ENCODE assay signal across 1 cellular context in the genomic region with DNA sequence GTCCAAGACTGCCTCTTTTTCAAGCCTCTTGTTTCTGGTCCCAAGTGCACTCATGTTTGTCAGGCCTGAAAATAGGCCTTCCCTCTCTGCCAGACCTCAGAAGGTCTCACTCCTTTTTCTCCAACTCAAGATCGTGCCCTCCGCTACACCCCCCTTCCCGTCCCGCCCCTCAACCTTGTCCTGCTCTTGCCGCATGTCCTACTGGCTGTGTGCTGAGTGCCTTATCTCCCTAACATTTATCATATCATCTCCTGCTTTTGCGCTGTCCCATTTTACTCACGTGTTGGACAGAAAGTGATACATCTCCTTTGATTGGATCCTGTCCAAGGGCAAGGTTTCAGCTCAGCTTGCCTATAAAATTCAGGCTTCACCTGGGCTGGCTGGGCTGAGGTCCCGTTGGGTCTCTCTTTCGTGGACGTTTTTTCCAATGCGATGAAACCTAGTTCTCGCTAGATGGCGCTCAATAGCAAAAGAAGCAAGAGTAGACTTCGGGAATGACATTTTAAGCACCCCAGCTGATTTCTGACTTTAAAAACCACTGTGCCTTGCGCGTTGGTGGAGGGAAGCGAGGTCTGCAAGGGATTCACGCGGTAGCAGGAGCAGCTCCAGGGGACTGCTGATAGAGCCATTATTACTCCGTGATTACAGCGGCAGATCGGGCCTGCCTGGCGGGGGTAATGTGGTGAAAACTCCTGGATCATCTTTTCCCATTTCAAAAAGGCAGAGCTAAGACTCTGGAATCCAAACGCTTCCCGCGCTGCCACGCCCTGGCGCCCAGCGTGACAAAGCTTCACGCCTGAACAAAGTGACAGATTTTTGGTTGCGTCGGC.
TF ChIP-seq lines count a peak whose summit lies in the region.

No MANE protein-coding gene starts in this region.

TF ChIP-seq in HEK293, 187 proteins besides CTCF, POLR2A, EP300 and RAD21 (continued from another document):
- TF ChIP-seq, protein P1, sequence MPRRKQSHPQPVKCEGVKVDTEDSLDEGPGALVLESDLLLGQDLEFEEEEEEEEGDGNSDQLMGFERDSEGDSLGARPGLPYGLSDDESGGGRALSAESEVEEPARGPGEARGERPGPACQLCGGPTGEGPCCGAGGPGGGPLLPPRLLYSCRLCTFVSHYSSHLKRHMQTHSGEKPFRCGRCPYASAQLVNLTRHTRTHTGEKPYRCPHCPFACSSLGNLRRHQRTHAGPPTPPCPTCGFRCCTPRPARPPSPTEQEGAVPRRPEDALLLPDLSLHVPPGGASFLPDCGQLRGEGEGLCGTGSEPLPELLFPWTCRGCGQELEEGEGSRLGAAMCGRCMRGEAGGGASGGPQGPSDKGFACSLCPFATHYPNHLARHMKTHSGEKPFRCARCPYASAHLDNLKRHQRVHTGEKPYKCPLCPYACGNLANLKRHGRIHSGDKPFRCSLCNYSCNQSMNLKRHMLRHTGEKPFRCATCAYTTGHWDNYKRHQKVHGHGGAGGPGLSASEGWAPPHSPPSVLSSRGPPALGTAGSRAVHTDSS (tag by site-specific recombination; IDR thresholded peaks at IDR 0.05) = no peak
- TF ChIP-seq ZNF473 (tag by site-specific recombination; IDR thresholded peaks at IDR 0.05) (no peak), ZNF248 (tag by site-specific recombination; IDR thresholded peaks at IDR 0.05) (no peak), ZNF558 (tag by site-specific recombination; IDR thresholded peaks at IDR 0.05) (no peak), ZBTB49 (tag by site-specific recombination; IDR thresholded peaks at IDR 0.05; ENCODE audit: low read depth) (no peak), ZIC2 (tag by site-specific recombination; IDR thresholded peaks at IDR 0.05) (0 out of 2 replicates have a peak, but pooled peaks have one; percentile 7), ZNF174 (tag by site-specific recombination; IDR thresholded peaks at IDR 0.05) (no peak), ZNF175 (tag by site-specific recombination; IDR thresholded peaks at IDR 0.05) (no peak), ZNF362 (tag by site-specific recombination; IDR thresholded peaks at IDR 0.05) (no peak), ZNF23 (tag by site-specific recombination; IDR thresholded peaks at IDR 0.05; ENCODE audit: borderline replicate concordance) (no peak), IKZF3 (tag by site-specific recombination; IDR thresholded peaks at IDR 0.05) (no peak), SETDB1 (IDR thresholded peaks at IDR 0.05; ENCODE audit: insufficient read length, low read length) (no peak), ZNF768 (tag by site-specific recombination; IDR thresholded peaks at IDR 0.05) (no peak), ZNF654 (tag by site-specific recombination; IDR thresholded peaks at IDR 0.05; ENCODE audit: low read depth) (peak; percentile 97), ZSCAN30 (tag by site-specific recombination; IDR thresholded peaks at IDR 0.05) (0 out of 2 replicates have a peak, but pooled peaks have one; percentile 11), ZNF555 (tag by site-specific recombination; conservative IDR thresholded peaks at IDR 0.05) (no peak), ZBTB17 (tag by site-specific recombination; IDR thresholded peaks at IDR 0.05) (peak; percentile 53), PRDM10 (tag by site-specific recombination; IDR thresholded peaks at IDR 0.05) (no peak), ZFP3 (tag by site-specific recombination; IDR thresholded peaks at IDR 0.05; ENCODE audit: low read depth) (no peak), ELK4 (IDR thresholded peaks at IDR 0.05; ENCODE audit: borderline replicate concordance, low read depth, low read length) (no peak), ZNF518A (tag by site-specific recombination; conservative IDR thresholded peaks at IDR 0.05; ENCODE audit: low read depth) (0 out of 2 replicates have a peak, but pooled peaks have one; percentile 13), GLIS1 (tag by site-specific recombination; IDR thresholded peaks at IDR 0.05) (0 out of 2 replicates have a peak, but pooled peaks have one; percentile 21), ZNF280D (tag by site-specific recombination; IDR thresholded peaks at IDR 0.05) (no peak)
- TF ChIP-seq, protein P2, sequence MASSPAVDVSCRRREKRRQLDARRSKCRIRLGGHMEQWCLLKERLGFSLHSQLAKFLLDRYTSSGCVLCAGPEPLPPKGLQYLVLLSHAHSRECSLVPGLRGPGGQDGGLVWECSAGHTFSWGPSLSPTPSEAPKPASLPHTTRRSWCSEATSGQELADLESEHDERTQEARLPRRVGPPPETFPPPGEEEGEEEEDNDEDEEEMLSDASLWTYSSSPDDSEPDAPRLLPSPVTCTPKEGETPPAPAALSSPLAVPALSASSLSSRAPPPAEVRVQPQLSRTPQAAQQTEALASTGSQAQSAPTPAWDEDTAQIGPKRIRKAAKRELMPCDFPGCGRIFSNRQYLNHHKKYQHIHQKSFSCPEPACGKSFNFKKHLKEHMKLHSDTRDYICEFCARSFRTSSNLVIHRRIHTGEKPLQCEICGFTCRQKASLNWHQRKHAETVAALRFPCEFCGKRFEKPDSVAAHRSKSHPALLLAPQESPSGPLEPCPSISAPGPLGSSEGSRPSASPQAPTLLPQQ (tag by site-specific recombination; IDR thresholded peaks at IDR 0.05) = no peak
- TF ChIP-seq, protein P3, sequence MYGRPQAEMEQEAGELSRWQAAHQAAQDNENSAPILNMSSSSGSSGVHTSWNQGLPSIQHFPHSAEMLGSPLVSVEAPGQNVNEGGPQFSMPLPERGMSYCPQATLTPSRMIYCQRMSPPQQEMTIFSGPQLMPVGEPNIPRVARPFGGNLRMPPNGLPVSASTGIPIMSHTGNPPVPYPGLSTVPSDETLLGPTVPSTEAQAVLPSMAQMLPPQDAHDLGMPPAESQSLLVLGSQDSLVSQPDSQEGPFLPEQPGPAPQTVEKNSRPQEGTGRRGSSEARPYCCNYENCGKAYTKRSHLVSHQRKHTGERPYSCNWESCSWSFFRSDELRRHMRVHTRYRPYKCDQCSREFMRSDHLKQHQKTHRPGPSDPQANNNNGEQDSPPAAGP (tag by site-specific recombination; IDR thresholded peaks at IDR 0.05) = no peak
